Comparison of ENCODE assay signal across 12 cellular contexts in genomic region chr22:28019360-28019759, GRCh38.
A peak's percentile ranks its signal among the peaks of the same experiment; 100 is the strongest.
DNase-seq lines count a peak whose midpoint lies in the region; TF ChIP-seq lines count a peak whose summit lies in the region.
"Had no signal": no experiment of that assay in that cellular context is flagged by ENCODE, and none has a peak within 500 bp of the region (broad histone marks: within the 10 kb centered on the region; RNA-seq: fewer than 3 reads in every experiment).

No MANE protein-coding gene starts in this region.

- DNase-seq in activated effector memory CD4-positive, alpha-beta T cell treated with anti-CD3 and anti-CD28 coated beads, Interleukin-2, amount 50 U/mL, for 16 hours, result peak; percentile 50
- no peak for DNase-seq in activated effector memory CD4-positive, alpha-beta T cell treated with Interleukin-2 at 50 U/mL for 16 hours
- DNase-seq in PC-9, result peak; percentile 59 to 76
- DNase-seq in glomerular visceral epithelial cell (ENCODE audit: extremely low spot score), result peak; percentile 89
- DNase-seq in thyroid gland, result peak; percentile 54 to 72
- no peak for DNase-seq in endodermal cell
- DNase-seq in GM10266 (ENCODE audit: extremely low spot score), result no peak
- DNase-seq in H7, result no peak

- no peak overlapping the region for H2AFZ ChIP-seq in PC-9

- H3K27ac ChIP-seq in PC-9 (no peak overlapping the region), thyroid gland (peak overlapping the region in 1 of 3 donors; percentile 5), endodermal cell (ENCODE audit: low read depth, low read length) (no peak overlapping the region)
- H3K27ac ChIP-seq: C4-2B had no signal

- H3K9ac ChIP-seq in endodermal cell (ENCODE audit: extremely low read depth, low read length, poor library complexity, severe bottlenecking), result no peak overlapping the region

- intact Hi-C loops in PC-9 (cut with micrococcal nuclease; ENCODE audit: unreplicated experiment) (no loop called here), thyroid gland (cut with DNase I) (no loop called here)

- TF ChIP-seq POLR2A in thyroid gland (IDR thresholded peaks at IDR 0.05), result no peak

- peaks cover 13% of the 10 kb centered on the region for H3K4me1 Mint-ChIP-seq in endodermal cell

- H3K4me3 ChIP-seq in PC-9 (no peak overlapping the region), thyroid gland (replicated peaks in 1 of 3) (no peak overlapping the region), endodermal cell (ENCODE audit: low read length) (no peak overlapping the region), H7 (ENCODE audit: insufficient read depth, low read depth, low read length) (no peak overlapping the region)

- no TSS peak for BruUV-seq in PC-9 (replicated peaks; lab: Mats Ljungman, UMichigan)

- H3K27me3 ChIP-seq in PC-9 (ENCODE audit: insufficient read depth, low read depth) (no peaks in the 10 kb centered on the region), thyroid gland (no peaks in the 10 kb centered on the region), endodermal cell (ENCODE audit: control insufficient read depth, insufficient read depth, low read length, poor library complexity, severe bottlenecking) (no peaks in the 10 kb centered on the region), H7 (ENCODE audit: control insufficient read depth, insufficient read depth, low read length) (no peaks in the 10 kb centered on the region)

- no peaks in the 10 kb centered on the region for H3K36me3 Mint-ChIP-seq in endodermal cell (ENCODE audit: low read depth)
- H3K36me3 Mint-ChIP-seq: IgD-negative memory B cell, T-cell had no signal

- no peaks in the 10 kb centered on the region for H3K9me2 ChIP-seq in PC-9 (ENCODE audit: insufficient read depth)

- no peak overlapping the region for H3K4me2 ChIP-seq in PC-9

- no peak overlapping the region for H3K27ac Mint-ChIP-seq in endodermal cell
- H3K27ac Mint-ChIP-seq: activated T-helper 1 cell treated with anti-CD3 and anti-CD28 coated beads, Interleukin-12 subunit alpha, Interleukin-12 subunit beta, Interleukin-2, Interleukin-4 antibody, amounts not matched to agents 30 ng/mL and 10 ng/mL and 1 ng/mL, durations not matched to agents 14 hours and 24 hours and 36 hours; IgD-negative memory B cell; T-cell had no signal

- H3K4me1 ChIP-seq in PC-9 (replicated peaks; ENCODE audit: insufficient read depth), result peaks cover 10% of the 10 kb centered on the region
- H3K4me1 ChIP-seq in thyroid gland, result peaks cover 9 to 37% of the 10 kb centered on the region in 2 donors
- H3K4me1 ChIP-seq in endodermal cell (ENCODE audit: control insufficient read depth, insufficient read depth, low read length), result peaks cover 5% of the 10 kb centered on the region

- no peaks in the 10 kb centered on the region for H3K79me2 ChIP-seq in PC-9 (ENCODE audit: low read depth)

- H3F3A ChIP-seq in PC-9 (ENCODE audit: insufficient read depth, low read depth), result peaks cover 6% of the 10 kb centered on the region

- CTCF ChIA-PET in PC-9 (lab: Charles Lee), result interaction anchor here (1.2 kb wide), 1 partner anchor 10 kb away, joined by 6 read pairs; no protein-coding TSS in a partner anchor

- no peak for TF ChIP-seq CTCF in PC-9 (conservative IDR thresholded peaks at IDR 0.05)
- peak in 1 of 6 experiments; percentile 3 for TF ChIP-seq CTCF in thyroid gland (IDR thresholded peaks at IDR 0.05)
- TF ChIP-seq CTCF in endodermal cell (conservative IDR thresholded peaks at IDR 0.05), result no peak
- no peak for TF ChIP-seq CTCF in GM10266 (IDR thresholded peaks at IDR 0.05; ENCODE audit: control insufficient read depth, insufficient read depth, low read depth, missing control alignments)

- 43 to 47% methylated on average over 5 of the region's 8 CpGs for WGBS in thyroid gland, 2 donors
- WGBS in endodermal cell (ENCODE audit: insufficient coverage in 1 of 2, insufficient read length in 1 of 2), 2 experiments, result 89 to 100% methylated on average over 1 to 8 of the region's 8 CpGs

- H3K9me3 Mint-ChIP-seq in endodermal cell, result no peaks in the 10 kb centered on the region
- H3K9me3 Mint-ChIP-seq: activated T-helper 1 cell treated with anti-CD3 and anti-CD28 coated beads, Interleukin-12 subunit alpha, Interleukin-12 subunit beta, Interleukin-2, Interleukin-4 antibody, amounts not matched to agents 30 ng/mL and 10 ng/mL and 1 ng/mL, durations not matched to agents 14 hours and 24 hours and 36 hours; IgD-negative memory B cell; T-cell had no signal

- H3K4me3 Mint-ChIP-seq in endodermal cell, result no peak overlapping the region
- H3K4me3 Mint-ChIP-seq: activated T-helper 1 cell treated with anti-CD3 and anti-CD28 coated beads, Interleukin-12 subunit alpha, Interleukin-12 subunit beta, Interleukin-2, Interleukin-4 antibody, amounts not matched to agents 30 ng/mL and 10 ng/mL and 1 ng/mL, durations not matched to agents 14 hours and 24 hours and 36 hours; IgD-negative memory B cell; T-cell had no signal

- H3K27me3 Mint-ChIP-seq in endodermal cell (ENCODE audit: insufficient read depth), result peaks cover 2% of the 10 kb centered on the region
- H3K27me3 Mint-ChIP-seq: IgD-negative memory B cell, T-cell had no signal

- H3K9me3 ChIP-seq in PC-9 (ENCODE audit: insufficient read depth, low read depth), result no peaks in the 10 kb centered on the region
- H3K9me3 ChIP-seq in thyroid gland, result no peaks in the 10 kb centered on the region
- H3K9me3 ChIP-seq in endodermal cell (ENCODE audit: control insufficient read depth, low read length), result no peaks in the 10 kb centered on the region

- H4K20me1 ChIP-seq in PC-9 (ENCODE audit: insufficient read depth), result no peaks in the 10 kb centered on the region

- H3K36me3 ChIP-seq in PC-9 (ENCODE audit: low read depth) (no peaks in the 10 kb centered on the region), thyroid gland (no peaks in the 10 kb centered on the region), endodermal cell (ENCODE audit: control insufficient read depth, insufficient read depth, low read length) (no peaks in the 10 kb centered on the region), H7 (replicated peaks; ENCODE audit: control insufficient read depth, insufficient read depth, low read length) (no peaks in the 10 kb centered on the region)

- POLR2A ChIA-PET in PC-9 (lab: Charles Lee; ENCODE audit: unreplicated experiment), result no interaction called here

Comparison
In these comparisons a context has a peak if more than half of its experiments do, and no peak if none do; other contexts are left out.
1. DNase-seq: peak in activated effector memory CD4-positive, alpha-beta T cell treated with anti-CD3 and anti-CD28 coated beads, Interleukin-2, amount 50 U/mL, for 16 hours (single experiment), PC-9 (2 of 2), glomerular visceral epithelial cell (single experiment) and thyroid gland (2 of 2); none in activated effector memory CD4-positive, alpha-beta T cell treated with Interleukin-2 at 50 U/mL for 16 hours (single experiment), endodermal cell (single experiment), GM10266 (single experiment) and H7 (single experiment).